Comparison of ENCODE assay signal across 11 cellular contexts in the genomic region with DNA sequence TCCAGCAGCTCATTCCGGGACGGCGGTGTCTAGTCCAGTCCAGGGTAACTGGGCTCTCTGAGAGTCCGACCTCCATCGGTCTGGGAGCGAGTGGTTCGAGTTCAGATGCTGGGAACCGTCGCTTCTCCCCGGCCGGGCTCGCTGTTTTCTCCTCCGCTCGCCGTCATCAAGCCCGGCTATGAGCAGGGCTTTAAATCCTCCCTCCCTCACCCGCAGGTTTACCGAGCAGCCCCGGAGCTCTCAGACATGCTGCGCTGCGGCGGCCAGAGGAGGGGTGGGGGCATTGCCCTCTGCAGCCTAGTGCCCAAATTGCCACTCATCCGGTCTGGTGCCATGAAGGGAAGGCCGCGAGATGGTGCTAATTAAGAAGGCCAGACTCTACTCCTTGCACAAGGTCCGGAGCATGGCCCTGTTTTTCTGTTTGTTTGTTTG. TPM values are rescaled to one million over a fixed set of nuclear protein-coding genes. Genes with fewer than 3 reads are reported as not detected.
A peak's percentile ranks its signal among the peaks of the same experiment; 100 is the strongest.
DNase-seq lines count a peak whose midpoint lies in the region; ATAC-seq and TF ChIP-seq lines count a peak whose summit lies in the region.
"Had no signal": no experiment of that assay in that cellular context is flagged by ENCODE, and none has a peak within 500 bp of the region (broad histone marks: within the 10 kb centered on the region; RNA-seq: fewer than 3 reads in every experiment).

No MANE protein-coding gene starts in this region.

- TF ChIP-seq POLR2A in GM18505 (IDR thresholded peaks at IDR 0.05; ENCODE audit: borderline replicate concordance, extremely low read depth, insufficient read depth, insufficient read length) = no peak

- no peak for DNase-seq in glutamatergic neuron
- no peak for DNase-seq in T-helper 9 cell
- DNase-seq in DMS53 treated with DMSO at 0.1 percent for 48 hours (lab: John Stamatoyannopoulos, UW; ENCODE audit: unreplicated experiment) = no peak
- no peak for DNase-seq in NCI-H748 (lab: John Stamatoyannopoulos, UW; ENCODE audit: unreplicated experiment)
- DNase-seq: central memory CD4-positive, alpha-beta T cell; mammary epithelial cell had no signal

- H3K27me3 ChIP-seq in rectal smooth muscle tissue (ENCODE audit: control insufficient read depth, insufficient read depth, low read length) = peaks cover 4% of the 10 kb centered on the region

- peak overlapping the region; percentile 70 for H3K4me3 Mint-ChIP-seq in glutamatergic neuron (ENCODE audit: unreplicated experiment)

- peaks cover 5% of the 10 kb centered on the region for H3K4me1 Mint-ChIP-seq in glutamatergic neuron (ENCODE audit: low read depth, unreplicated experiment)

- H3K27ac Mint-ChIP-seq in glutamatergic neuron (ENCODE audit: unreplicated experiment) = no peak overlapping the region

- no peaks in the 10 kb centered on the region for H3K36me3 ChIP-seq in rectal smooth muscle tissue (ENCODE audit: control insufficient read depth, insufficient read depth, low read length)

- no peak overlapping the region for H3K9ac ChIP-seq in rectal smooth muscle tissue (ENCODE audit: low read length)

- H3K36me3 Mint-ChIP-seq in glutamatergic neuron (ENCODE audit: unreplicated experiment) = peaks cover 10% of the 10 kb centered on the region

- H3K9me3 Mint-ChIP-seq in glutamatergic neuron (ENCODE audit: unreplicated experiment) = peaks cover 9% of the 10 kb centered on the region

- peak overlapping the region; percentile 95 for H3K27ac ChIP-seq in rectal smooth muscle tissue (ENCODE audit: low read depth, low read length)
- H3K27ac ChIP-seq: VCaP had no signal

- peak; percentile 17 for ATAC-seq in GM19372 (IDR thresholded peaks at IDR 0.05; ENCODE audit: low read depth, unreplicated experiment)
- ATAC-seq in HG03354 (IDR thresholded peaks at IDR 0.05; ENCODE audit: poor library complexity, severe bottlenecking, unreplicated experiment) = peak; percentile 11
- ATAC-seq in GM18505 (IDR thresholded peaks at IDR 0.05; ENCODE audit: unreplicated experiment) = no peak

- TF ChIP-seq CTCF in glutamatergic neuron (IDR thresholded peaks at IDR 0.05; ENCODE audit: partially characterized antibody, unreplicated experiment) = no peak

- H3K4me3 ChIP-seq in rectal smooth muscle tissue (ENCODE audit: low read length) = peak overlapping the region; percentile 45

- peaks cover 53% of the 10 kb centered on the region for H3K27me3 Mint-ChIP-seq in glutamatergic neuron (ENCODE audit: unreplicated experiment)

- peaks cover 12% of the 10 kb centered on the region for H3K4me1 ChIP-seq in rectal smooth muscle tissue (ENCODE audit: control insufficient read depth, insufficient read depth, low read length)

RNA-seq across cellular contexts. Expression of a gene that starts 23.2 kb away (rescaled TPM):
- not detected for total RNA-seq in glutamatergic neuron (ENCODE audit: unreplicated experiment)
- total RNA-seq: mammary epithelial cell had no signal
